Comparison of ENCODE assay signal across 8 cellular contexts in genomic region chr2:106269591-106270291, GRCh38.
DNase-seq lines count a peak whose midpoint lies in the region; ATAC-seq lines count a peak whose summit lies in the region.

No MANE protein-coding gene starts in this region.

- H3K27ac Mint-ChIP-seq in activated naive CD4-positive, alpha-beta T cell treated with anti-CD3 and anti-CD28 coated beads, Interleukin-2, amount 50 U/mL, for 72 hours, result peak overlapping the region; percentile 12 to 48

- ATAC-seq in HG02678 (IDR thresholded peaks at IDR 0.05; ENCODE audit: unreplicated experiment) (peak; percentile 82), GM21723 (IDR thresholded peaks at IDR 0.05; ENCODE audit: unreplicated experiment) (no peak)
- peak; percentile 74 to 88 for ATAC-seq in activated naive CD4-positive, alpha-beta T cell treated with anti-CD3 and anti-CD28 coated beads, Interleukin-2, amount 50 U/mL, for 72 hours

- DNase-seq in DMS114 treated with DMSO at 0.1 percent for 48 hours (lab: John Stamatoyannopoulos, UW; ENCODE audit: unreplicated experiment), result peak; percentile 12
- peak; percentile 50 for DNase-seq in NCI-H748 treated with DMSO at 0.1 percent for 48 hours (lab: John Stamatoyannopoulos, UW)
- peak in 1 of 2 donors; percentile 42 for DNase-seq in activated naive CD4-positive, alpha-beta T cell treated with anti-CD3 and anti-CD28 coated beads, Interleukin-2, amount 50 U/mL, for 72 hours (ENCODE audit: low spot score in 2 of 2)
- peak; percentile 70 for DNase-seq in left kidney (ENCODE audit: low read depth, low spot score)
- peak; percentile 1 to 15 for DNase-seq in stimulated activated CD8-positive, alpha-beta memory T cell treated with anti-CD3 and anti-CD28 coated beads, Interleukin-7, amount 100 ng/mL, for 48 hours (ENCODE audit: extremely low read depth in 1 of 2, low read depth in 1 of 2)
- DNase-seq in hypothalamus (lab: John Stamatoyannopoulos, UW), result no peak

- peaks cover 0 to 4% of the 10 kb centered on the region in 2 donors for H3K9me3 Mint-ChIP-seq in activated naive CD4-positive, alpha-beta T cell treated with anti-CD3 and anti-CD28 coated beads, Interleukin-2, amount 50 U/mL, for 72 hours

- H3K36me3 Mint-ChIP-seq in activated naive CD4-positive, alpha-beta T cell treated with anti-CD3 and anti-CD28 coated beads, Interleukin-2, amount 50 U/mL, for 72 hours, result peaks cover 0 to 9% of the 10 kb centered on the region in 2 donors

Comparison
In these comparisons a context has a peak if more than half of its experiments do, and no peak if none do; other contexts are left out.
1. DNase-seq: peak in DMS114 treated with DMSO at 0.1 percent for 48 hours (single experiment), NCI-H748 treated with DMSO at 0.1 percent for 48 hours (single experiment), left kidney (single experiment) and stimulated activated CD8-positive, alpha-beta memory T cell treated with anti-CD3 and anti-CD28 coated beads, Interleukin-7, amount 100 ng/mL, for 48 hours (2 of 2); none in hypothalamus (0 of 51).